ENCODE assay signal across 8 cellular contexts in genomic region chr21:17818158-17819113, GRCh38. TPM values are rescaled to one million over a fixed set of nuclear protein-coding genes. Genes with fewer than 3 reads are reported as not detected.
DNase-seq lines count a peak whose midpoint lies in the region; ATAC-seq and TF ChIP-seq lines count a peak whose summit lies in the region.

No MANE protein-coding gene starts in this region.

- peaks cover 3% of the 10 kb centered on the region for H4K20me1 ChIP-seq in osteoblast (ENCODE audit: insufficient read depth, low read length)

- TF ChIP-seq EP300 in upper lobe of left lung (IDR thresholded peaks at IDR 0.05) = peak in 1 of 4 donors; percentile 9

- no peaks in the 10 kb centered on the region for H3K9me3 ChIP-seq in osteoblast (ENCODE audit: low read depth, low read length)
- no peaks in the 10 kb centered on the region for H3K9me3 ChIP-seq in upper lobe of left lung

- DNase-seq in ACHN = peak; percentile 27
- DNase-seq in OCI-M1 (lab: John Stamatoyannopoulos, UW) = peak; percentile 71
- peak; percentile 49 for DNase-seq in activated effector memory CD4-positive, alpha-beta T cell treated with Interleukin-2 at 50 U/mL for 16 hours
- peak; percentile 41 for DNase-seq in germinal center (ENCODE audit: low spot score)
- peak; percentile 80 for DNase-seq in osteoblast (ENCODE audit: insufficient read length, low spot score, missing footprints)
- peak in 1 of 2 donors; percentile 51 for DNase-seq in upper lobe of left lung

- H2AFZ ChIP-seq in osteoblast (ENCODE audit: low read length) = peak overlapping the region; percentile 80

- H3K4me3 ChIP-seq in osteoblast (ENCODE audit: insufficient read depth, low read length) (peak overlapping the region; percentile 91), upper lobe of left lung (peak overlapping the region; percentile 75 to 93 (median 86))

- H3K27ac ChIP-seq in osteoblast (ENCODE audit: low read depth, low read length) (peak overlapping the region; percentile 95), upper lobe of left lung (peak overlapping the region; percentile 89 to 98 (median 94))

- peaks cover 11% of the 10 kb centered on the region for H3K4me1 ChIP-seq in osteoblast (ENCODE audit: insufficient read depth, low read length)
- peaks cover 6 to 15% (median 11%) of the 10 kb centered on the region in 4 donors for H3K4me1 ChIP-seq in upper lobe of left lung

- H3K79me2 ChIP-seq in osteoblast (ENCODE audit: insufficient read depth, low read length) = peaks cover 14% of the 10 kb centered on the region

- peak; percentile 10 for ATAC-seq in GM18517 (IDR thresholded peaks at IDR 0.05; ENCODE audit: unreplicated experiment)
- ATAC-seq in HG03103 (IDR thresholded peaks at IDR 0.05; ENCODE audit: low read depth, unreplicated experiment) = peak; percentile 8
- ATAC-seq in upper lobe of left lung (ENCODE audit: low FRiP score in 2 of 2) = peak; percentile 47 to 63

- H3K36me3 ChIP-seq in osteoblast (ENCODE audit: insufficient read depth, low read length) = peaks cover 5% of the 10 kb centered on the region
- peaks cover 0 to 21% (median under 1%) of the 10 kb centered on the region in 4 donors for H3K36me3 ChIP-seq in upper lobe of left lung

- H3K4me2 ChIP-seq in osteoblast (ENCODE audit: insufficient read depth, low read length) = peak overlapping the region; percentile 96

- H3K27me3 ChIP-seq in osteoblast (ENCODE audit: insufficient read depth, low read length) (no peaks in the 10 kb centered on the region), upper lobe of left lung (no peaks in the 10 kb centered on the region)

- 1 to 6% methylated on average over 7 to 56 of the region's 56 CpGs for WGBS in upper lobe of left lung, 2 donors

- in situ Hi-C loops in ACHN (cut with HindIII; ENCODE audit: low pct_ligation_motif_present, low pct_unique_long_range_greater_than_20kb, low sequenced_read_pairs) = no loop called here

- TF ChIP-seq CTCF in osteoblast (IDR thresholded peaks at IDR 0.05; ENCODE audit: extremely low read depth, low read depth, low read length) (no peak), upper lobe of left lung (IDR thresholded peaks at IDR 0.05) (no peak)

- no peak for TF ChIP-seq POLR2A in upper lobe of left lung (IDR thresholded peaks at IDR 0.05)

RNA-seq across cellular contexts. Expression of gene C21orf91, which starts 0.7 kb away (rescaled TPM):
- total RNA-seq in osteoblast (18.1 and 19.7 TPM in 2 replicates), upper lobe of left lung (10 to 100 TPM in 4 of 6 donors, 1 to 10 TPM in 2; 2.2 to 18.3 (median 15.4) TPM)
